Comparison of ENCODE assay signal across 8 cellular contexts in the genomic region with DNA sequence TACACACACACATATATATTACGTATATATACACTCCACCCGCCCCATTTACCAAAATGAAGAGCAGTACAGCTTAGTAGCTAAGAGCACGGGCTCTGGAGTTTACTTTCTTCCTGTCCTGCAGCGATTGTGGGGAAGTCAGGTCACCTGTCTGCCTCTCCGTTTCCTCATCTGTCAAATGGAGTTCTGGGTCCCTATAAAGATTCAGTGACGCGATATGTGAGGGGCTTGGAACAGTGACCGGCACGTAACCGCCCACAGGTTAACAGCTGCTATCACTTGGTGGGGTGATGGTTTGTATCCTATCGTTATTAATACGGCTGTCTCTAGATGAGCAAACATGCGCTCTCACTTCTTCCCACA. TPM values are rescaled to one million over a fixed set of nuclear protein-coding genes. Genes with fewer than 3 reads are reported as not detected.
DNase-seq lines count a peak whose midpoint lies in the region; TF ChIP-seq lines count a peak whose summit lies in the region.

No MANE protein-coding gene starts in this region.

- no peaks in the 10 kb centered on the region for H3K27me3 Mint-ChIP-seq in H9 (ENCODE audit: low read depth)
- H3K27me3 Mint-ChIP-seq in activated T-cell treated with anti-CD3 and anti-CD28 coated beads, Interleukin-2, amount 50 U/mL, for 24 hours = no peaks in the 10 kb centered on the region

- no peaks in the 10 kb centered on the region for H3K79me1 ChIP-seq in H9 (ENCODE audit: insufficient read depth, low read depth, low read length, poor library complexity, severe bottlenecking)

- no peaks in the 10 kb centered on the region for H3F3A ChIP-seq in Loucy (ENCODE audit: low read depth)

- H4K5ac ChIP-seq in H9 (ENCODE audit: insufficient read length, low read depth, low read length) = no peak overlapping the region

- no peak for TF ChIP-seq CTCF in H9 (conservative IDR thresholded peaks at IDR 0.05)
- no peak for TF ChIP-seq CTCF in Loucy (conservative IDR thresholded peaks at IDR 0.05; ENCODE audit: low read length)
- no peak for TF ChIP-seq CTCF in prostate gland (IDR thresholded peaks at IDR 0.05)

- no peak overlapping the region for H3T11ph ChIP-seq in H9 (ENCODE audit: low read length)

- H4K20me1 ChIP-seq in H9 (ENCODE audit: control insufficient read depth, insufficient read depth, insufficient read length) = no peaks in the 10 kb centered on the region
- H4K20me1 ChIP-seq in Loucy (ENCODE audit: insufficient read depth, low read length, poor library complexity, severe bottlenecking) = no peaks in the 10 kb centered on the region

- H2BK12ac ChIP-seq in H9 (ENCODE audit: insufficient read length, low read depth, low read length) = no peak overlapping the region

- H2AK5ac ChIP-seq in H9 (ENCODE audit: insufficient read length, low read length) = no peak overlapping the region

- H3K9me3 Mint-ChIP-seq in H9 = no peaks in the 10 kb centered on the region
- H3K9me3 Mint-ChIP-seq in activated T-cell treated with anti-CD3 and anti-CD28 coated beads, Interleukin-2, amount 50 U/mL, for 24 hours = no peaks in the 10 kb centered on the region

- no peak for TF ChIP-seq POLR2A in prostate gland (IDR thresholded peaks at IDR 0.05)

- no peaks in the 10 kb centered on the region for H3K36me3 Mint-ChIP-seq in H9 (ENCODE audit: insufficient read depth in 1 of 3, low read depth in 3 of 3)
- H3K36me3 Mint-ChIP-seq in activated T-cell treated with anti-CD3 and anti-CD28 coated beads, Interleukin-2, amount 50 U/mL, for 24 hours (ENCODE audit: low read depth) = peaks cover 46% of the 10 kb centered on the region

- no peak overlapping the region for H4K8ac ChIP-seq in H9 (replicated peaks; ENCODE audit: insufficient read length, low read depth, low read length)

- no peak overlapping the region for H3K23ac ChIP-seq in H9 (ENCODE audit: insufficient read length, low read depth, low read length)

- no peak overlapping the region for H2BK5ac ChIP-seq in H9 (ENCODE audit: insufficient read length, low read length)

- H3K27ac ChIP-seq in H9 (ENCODE audit: insufficient read length, low read depth, low read length) (no peak overlapping the region), prostate gland (peak overlapping the region; percentile 78 to 80)

- H3K27me3 ChIP-seq in H9 (ENCODE audit: insufficient read depth, low read length) = no peaks in the 10 kb centered on the region
- no peaks in the 10 kb centered on the region for H3K27me3 ChIP-seq in Loucy (ENCODE audit: insufficient read depth, low read length, poor library complexity, severe bottlenecking)
- no peaks in the 10 kb centered on the region for H3K27me3 ChIP-seq in prostate gland (replicated peaks; ENCODE audit: insufficient read depth)

- no peak overlapping the region for H4K91ac ChIP-seq in H9 (ENCODE audit: insufficient read length, low read depth, low read length)

- H3K27ac Mint-ChIP-seq in H9 = peak overlapping the region; percentile 30 to 90 (median 81)
- H3K27ac Mint-ChIP-seq in activated T-cell treated with anti-CD3 and anti-CD28 coated beads, Interleukin-2, amount 50 U/mL, for 24 hours = peak overlapping the region; percentile 99

- no peaks in the 10 kb centered on the region for H3K9me2 ChIP-seq in Loucy (replicated peaks; ENCODE audit: low read depth, low read length)

- H3K36me3 ChIP-seq in Loucy (ENCODE audit: insufficient read depth, low read length) (no peaks in the 10 kb centered on the region), prostate gland (no peaks in the 10 kb centered on the region)

- H3K18ac ChIP-seq in H9 (ENCODE audit: insufficient read length, low read depth, low read length) = no peak overlapping the region

- DNase-seq in NCI-H82 (lab: John Stamatoyannopoulos, UW) = peak; percentile 52
- DNase-seq in NCI-H82 treated with DMSO at 0.1 percent for 48 hours (lab: John Stamatoyannopoulos, UW; ENCODE audit: unreplicated experiment) = no peak
- no peak for DNase-seq in H9
- DNase-seq in activated T-cell treated with anti-CD3 and anti-CD28 coated beads, Interleukin-2, amount 50 U/mL, for 24 hours = no peak
- DNase-seq in glomerular endothelial cell (ENCODE audit: extremely low read depth, low read depth, low spot score) = peak; percentile 36
- DNase-seq in prostate gland (ENCODE audit: low spot score) = peak; percentile 16
- no peak for DNase-seq in SK-N-DZ (ENCODE audit: low spot score)

- H2BK15ac ChIP-seq in H9 (ENCODE audit: low read depth, low read length) = no peak overlapping the region

- no peak overlapping the region for H2BK120ac ChIP-seq in H9 (ENCODE audit: low read depth, low read length, poor library complexity, severe bottlenecking)

- H3K4me1 Mint-ChIP-seq in H9 = peaks cover 9 to 16% of the 10 kb centered on the region in 2 experiments
- H3K4me1 Mint-ChIP-seq in activated T-cell treated with anti-CD3 and anti-CD28 coated beads, Interleukin-2, amount 50 U/mL, for 24 hours (ENCODE audit: low read depth) = peaks cover 66% of the 10 kb centered on the region

- H3K4ac ChIP-seq in H9 (ENCODE audit: low read depth, low read length) = no peak overlapping the region

- H2BK20ac ChIP-seq in H9 (ENCODE audit: low read depth, low read length, poor library complexity, severe bottlenecking) = no peak overlapping the region

- WGBS in H9 (ENCODE audit: extremely low coverage, insufficient read length, low lambda C conversion rate) = no CpG with 5 or more reads among the region's 13 CpGs
- under 1% methylated on average over 13 of the region's 13 CpGs for whole genome bisulfite sequencing in prostate gland

- H3K79me2 ChIP-seq in H9 (ENCODE audit: insufficient read depth, low read length) (no peaks in the 10 kb centered on the region; the same call in 1 of the 2 replicates), Loucy (ENCODE audit: insufficient read depth, low read length) (peaks cover 33% of the 10 kb centered on the region)

- H3K9me3 ChIP-seq in H9 (ENCODE audit: control insufficient read depth, low read depth, low read length) = no peaks in the 10 kb centered on the region
- no peaks in the 10 kb centered on the region for H3K9me3 ChIP-seq in Loucy (ENCODE audit: insufficient read depth, low read depth, low read length)
- no peaks in the 10 kb centered on the region for H3K9me3 ChIP-seq in prostate gland

- peak overlapping the region; percentile 96 for H3K4me2 ChIP-seq in H9 (ENCODE audit: insufficient read depth, insufficient read length, low read length)
- peak overlapping the region; percentile 82 for H3K4me2 ChIP-seq in Loucy (ENCODE audit: low read depth, low read length, poor library complexity, severe bottlenecking)

- H3K14ac ChIP-seq in H9 (ENCODE audit: insufficient read depth, low read length) = no peak overlapping the region

- H3K4me3 ChIP-seq in Loucy (ENCODE audit: low read length, poor library complexity, severe bottlenecking) (peak overlapping the region; percentile 88), prostate gland (peak overlapping the region; percentile 70 to 74)

- no peaks in the 10 kb centered on the region for H3K4me1 ChIP-seq in H9 (ENCODE audit: insufficient read depth, low read length)
- H3K4me1 ChIP-seq in Loucy (ENCODE audit: insufficient read depth, low read length, poor library complexity, severe bottlenecking) = peaks cover 16% of the 10 kb centered on the region
- H3K4me1 ChIP-seq in prostate gland (replicated peaks) = peaks cover 6% of the 10 kb centered on the region

- peaks cover 9% of the 10 kb centered on the region for H3K23me2 ChIP-seq in H9 (ENCODE audit: insufficient read length, low read depth, low read length, poor library complexity, severe bottlenecking)

- no peak overlapping the region for H3K56ac ChIP-seq in H9 (ENCODE audit: insufficient read length, low read depth, low read length)

- H3K9ac ChIP-seq in H9 (ENCODE audit: extremely low read depth, insufficient read length, low read length) (peak overlapping the region; percentile 59), Loucy (ENCODE audit: low read depth, low read length, poor library complexity, severe bottlenecking) (peak overlapping the region; percentile 78)

- peak overlapping the region; percentile 48 for H2AFZ ChIP-seq in H9 (ENCODE audit: low read length)
- H2AFZ ChIP-seq in Loucy (ENCODE audit: low read length) = peak overlapping the region; percentile 97

- intact Hi-C loops in prostate gland (cut with DNase I) = no loop called here

- H3K4me3 Mint-ChIP-seq in H9 = peak overlapping the region; percentile 95 to 99
- peak overlapping the region; percentile 97 for H3K4me3 Mint-ChIP-seq in activated T-cell treated with anti-CD3 and anti-CD28 coated beads, Interleukin-2, amount 50 U/mL, for 24 hours

RNA-seq across cellular contexts. Expression of a gene that starts 0.5 kb away (rescaled TPM):
- total RNA-seq in H9 (2021) (11.4 and 12.8 TPM in 2 replicates), glomerular endothelial cell (16.8 and 18.5 TPM in 2 replicates), prostate gland (10 to 100 TPM; 13.8 to 24.2 TPM)
- polyA plus RNA-seq in SK-N-DZ (2014; cell fraction: cytosol; rRNA removed) = 21.4 and 22.1 TPM in 2 replicates
- 12.5 and 16.0 TPM in 2 replicates for polyA plus RNA-seq in SK-N-DZ (2014; cell fraction: nucleus; rRNA removed)

RNA-seq across cellular contexts. Expression of a gene that starts 0.5 kb away (rescaled TPM):
- total RNA-seq in H9 (2021) (22.9 and 24.5 TPM in 2 replicates), glomerular endothelial cell (52.7 and 72.8 TPM in 2 replicates), prostate gland (10 to 100 TPM; 30.6 to 35.8 TPM)
- 41.1 and 60.9 TPM in 2 replicates for polyA plus RNA-seq in SK-N-DZ (2014; cell fraction: cytosol; rRNA removed)
- polyA plus RNA-seq in SK-N-DZ (2014; cell fraction: nucleus; rRNA removed) = 22.2 and 28.2 TPM in 2 replicates

Comparison
In these comparisons a context has a peak if more than half of its experiments do, and no peak if none do; other contexts are left out.
1. DNase-seq: peak in NCI-H82 (single experiment), glomerular endothelial cell (single experiment) and prostate gland (single experiment); none in NCI-H82 treated with DMSO at 0.1 percent for 48 hours (single experiment), H9 (single experiment), activated T-cell treated with anti-CD3 and anti-CD28 coated beads, Interleukin-2, amount 50 U/mL, for 24 hours (single experiment) and SK-N-DZ (single experiment).